ENCODE assay signal across 1 cellular context in the genomic region with DNA sequence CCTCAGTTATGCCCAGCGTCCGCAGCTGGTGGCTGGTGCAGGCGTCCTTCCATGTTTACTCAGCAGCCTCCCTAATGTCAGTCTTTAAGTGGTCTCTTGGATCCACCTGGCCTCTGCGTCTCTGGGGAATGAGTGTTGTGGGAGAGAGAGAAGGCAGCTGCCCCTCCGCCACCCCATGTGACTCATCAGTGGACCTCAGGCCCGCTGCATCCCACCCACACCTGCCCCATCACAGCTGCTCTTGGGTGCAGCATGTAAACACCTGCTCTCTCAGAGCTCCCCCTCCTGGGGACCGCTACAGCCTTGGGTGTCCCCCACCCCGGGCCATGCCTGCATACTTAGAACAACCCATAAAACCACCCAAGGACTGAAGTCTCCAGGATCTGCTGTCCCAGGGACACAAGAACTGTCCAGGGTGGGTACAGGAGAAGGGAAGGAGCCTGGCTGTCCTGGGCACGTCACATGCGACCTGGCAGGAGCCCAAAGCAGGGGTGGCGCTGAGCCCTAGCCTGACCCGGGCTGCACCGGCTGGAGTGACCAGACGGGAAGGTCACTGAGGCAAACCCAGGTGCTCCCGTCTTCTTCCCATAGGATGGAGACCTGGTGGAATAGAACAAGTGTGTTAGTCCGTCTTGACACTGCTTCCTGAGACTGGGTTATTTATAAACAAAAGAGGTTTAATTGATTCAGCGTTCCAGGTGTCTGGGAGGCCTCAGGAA.
TF ChIP-seq lines count a peak whose summit lies in the region.

No MANE protein-coding gene starts in this region.

TF ChIP-seq in endothelial cell of umbilical vein, 7 proteins besides CTCF, POLR2A, EP300 and RAD21:
- TF ChIP-seq FOS (IDR thresholded peaks at IDR 0.05; ENCODE audit: borderline replicate concordance, insufficient read depth, low read length) (no peak), POLR2AphosphoS5 (IDR thresholded peaks at IDR 0.05; ENCODE audit: insufficient read depth, low read depth, low read length) (no peak), GATA2 (IDR thresholded peaks at IDR 0.05; ENCODE audit: insufficient read depth, insufficient read length, low read depth, low read length) (no peak), MAX (IDR thresholded peaks at IDR 0.05; ENCODE audit: insufficient read depth, insufficient read length) (no peak), EZH2 (IDR thresholded peaks at IDR 0.05; ENCODE audit: borderline replicate concordance, low read depth, low read length, severe bottlenecking) (no peak), JUN (IDR thresholded peaks at IDR 0.05; ENCODE audit: borderline replicate concordance, insufficient read depth, insufficient read length, low read depth) (no peak)
